25 cellular contexts compared by ENCODE assay signal in genomic region chr4:77264826-77265225, GRCh38.
A peak's percentile ranks its signal among the peaks of the same experiment; 100 is the strongest.
DNase-seq lines count a peak whose midpoint lies in the region; ATAC-seq, FAIRE-seq and TF ChIP-seq lines count a peak whose summit lies in the region.
"Had no signal": no experiment of that assay in that cellular context is flagged by ENCODE, and none has a peak within 500 bp of the region (broad histone marks: within the 10 kb centered on the region; RNA-seq: fewer than 3 reads in every experiment).

No MANE protein-coding gene starts in this region.

- H4K20me1 ChIP-seq in HepG2 (ENCODE audit: insufficient read depth, low read length) (no peaks in the 10 kb centered on the region), PC-3 (ENCODE audit: low read length) (no peaks in the 10 kb centered on the region)

- TF ChIP-seq EP300 in HepG2 (IDR thresholded peaks at IDR 0.05; ENCODE audit: low read depth in 2 of 2, low read length in 2 of 2) (no peak), HepG2 (CRISPR knock-in tag; IDR thresholded peaks at IDR 0.05; ENCODE audit: borderline replicate concordance) (no peak)

- H3K9me2 ChIP-seq in PC-3 (replicated peaks; ENCODE audit: low read length), result no peaks in the 10 kb centered on the region

- H3K4me1 Mint-ChIP-seq in osteocyte (ENCODE audit: unreplicated experiment), result no peaks in the 10 kb centered on the region
- H3K4me1 Mint-ChIP-seq: CD8-positive, alpha-beta memory T cell; IgD-negative memory B cell; T-cell had no signal

- TF ChIP-seq CTCF in HepG2 (CRISPR knock-in tag; IDR thresholded peaks at IDR 0.05), result no peak
- no peak for TF ChIP-seq CTCF in right lobe of liver (IDR thresholded peaks at IDR 0.05)
- TF ChIP-seq CTCF in PC-3 (conservative IDR thresholded peaks at IDR 0.05; ENCODE audit: low read depth, low read length), result no peak
- no peak for TF ChIP-seq CTCF in osteocyte (IDR thresholded peaks at IDR 0.05)

- intact Hi-C loops in HepG2 (cut with micrococcal nuclease; ENCODE audit: unreplicated experiment) (no loop called here), right lobe of liver (cut with DNase I) (no loop called here), PC-3 (cut with micrococcal nuclease) (no loop called here)

- no peak overlapping the region for H2AFZ ChIP-seq in HepG2 (ENCODE audit: low read length)
- no peak overlapping the region for H2AFZ ChIP-seq in PC-3 (ENCODE audit: low read length)

- POLR2A ChIA-PET in HepG2 (lab: Yijun Ruan, JAX), result no interaction called here
- POLR2A ChIA-PET in PC-3 (lab: Charles Lee; ENCODE audit: unreplicated experiment), result no interaction called here

- H3K9me3 Mint-ChIP-seq in osteocyte (ENCODE audit: unreplicated experiment), result peaks cover 11% of the 10 kb centered on the region

- no peak for FAIRE-seq in HepG2 (lab: Jason Lieb, UNC)
- FAIRE-seq: GM12878 had no signal

- in situ Hi-C loops in HepG2 (cut with HindIII; ENCODE audit: extremely low pct_ligation_motif_present, low pct_unique_long_range_greater_than_20kb), result no loop called here

- no peaks in the 10 kb centered on the region for H3K4me1 ChIP-seq in HepG2 (ENCODE audit: insufficient read depth, low read length)
- no peaks in the 10 kb centered on the region for H3K4me1 ChIP-seq in right lobe of liver
- peaks cover 7% of the 10 kb centered on the region; the same call in 1 of the 2 replicates for H3K4me1 ChIP-seq in PC-3 (ENCODE audit: insufficient read depth, low read length)
- H3K4me1 ChIP-seq in effector memory CD4-positive, alpha-beta T cell (ENCODE audit: control insufficient read depth, insufficient read depth, low read length, poor library complexity, severe bottlenecking), result no peaks in the 10 kb centered on the region

- WGBS in HepG2 (ENCODE audit: low lambda C conversion rate), result 0% methylated on average over 2 of the region's 2 CpGs
- WGBS in right lobe of liver (ENCODE audit: insufficient coverage, low coverage, low lambda C conversion rate, missing lambda C conversion rate), result 37% methylated on average over 2 of the region's 2 CpGs

- H3K4me3 ChIP-seq in HepG2 (replicated peaks in 1 of 3; ENCODE audit: insufficient read depth in 1 of 3, low read depth in 2 of 3, low read length in 3 of 3) (no peak overlapping the region), right lobe of liver (no peak overlapping the region), PC-3 (ENCODE audit: low read length) (no peak overlapping the region)
- H3K4me3 ChIP-seq in effector memory CD4-positive, alpha-beta T cell (ENCODE audit: insufficient read depth, low read depth, low read length, poor library complexity, severe bottlenecking), result no peak overlapping the region
- H3K4me3 ChIP-seq: GM12878 had no signal

- H3K27ac ChIP-seq in HepG2 (ENCODE audit: extremely low read length, insufficient read depth, low read length), result no peak overlapping the region
- no peak overlapping the region for H3K27ac ChIP-seq in right lobe of liver
- H3K27ac ChIP-seq in PC-3 (ENCODE audit: low read length), result no peak overlapping the region
- no peak overlapping the region for H3K27ac ChIP-seq in effector memory CD4-positive, alpha-beta T cell (ENCODE audit: insufficient read depth, low read length, poor library complexity, severe bottlenecking)
- H3K27ac ChIP-seq: C4-2B had no signal

- H3F3A ChIP-seq in PC-3 (ENCODE audit: low read length, unreplicated experiment), result no peaks in the 10 kb centered on the region

- DNase-seq in HepG2 (ENCODE audit: low spot score) (no peak), right lobe of liver (no peak), PC-3 (peak; percentile 48), osteocyte (ENCODE audit: extremely low spot score, unreplicated experiment) (no peak)
- DNase-seq in effector memory CD4-positive, alpha-beta T cell, result no peak
- DNase-seq: CD8-positive, alpha-beta memory T cell; DMS53; GOT3; HCEC 1CT; Kasumi-1; MM.1S; NCI-H1092; NCI-H1436 treated with DMSO at 0.1 percent for 48 hours; NCI-H1930; NCI-H2227 treated with DMSO at 0.1 percent for 48 hours; NCI-H510A; NCI-H748 treated with DMSO at 0.1 percent for 48 hours; T-cell had no signal

- H3K79me2 ChIP-seq in HepG2 (ENCODE audit: insufficient read depth, low read length), result no peaks in the 10 kb centered on the region
- H3K79me2 ChIP-seq in PC-3 (ENCODE audit: low read length), result no peaks in the 10 kb centered on the region

- H3K4me2 ChIP-seq in HepG2 (ENCODE audit: low read depth, low read length), result no peak overlapping the region
- no peak overlapping the region for H3K4me2 ChIP-seq in PC-3 (ENCODE audit: low read length)

- BruUV-seq in HepG2 (replicated peaks; lab: Mats Ljungman, UMichigan), result no TSS peak
- BruUV-seq in PC-3 (replicated peaks; lab: Mats Ljungman, UMichigan), result no TSS peak

- TF ChIP-seq POLR2A in HepG2 (IDR thresholded peaks at IDR 0.05; ENCODE audit: insufficient read depth in 1 of 2, low read depth in 2 of 2, low read length in 2 of 2) (no peak), right lobe of liver (IDR thresholded peaks at IDR 0.05) (no peak)

- H3K27me3 ChIP-seq in HepG2 (ENCODE audit: control insufficient read depth in 1 of 2, insufficient read depth in 2 of 2, low read length in 2 of 2) (no peaks in the 10 kb centered on the region), right lobe of liver (no peaks in the 10 kb centered on the region), PC-3 (ENCODE audit: low read length) (no peaks in the 10 kb centered on the region)
- H3K27me3 ChIP-seq in effector memory CD4-positive, alpha-beta T cell (replicated peaks; ENCODE audit: control insufficient read depth, insufficient read depth, low read length, poor library complexity, severe bottlenecking), result no peaks in the 10 kb centered on the region

- ATAC-seq in HepG2, result no peak
- ATAC-seq in right lobe of liver, result no peak
- ATAC-seq in PC-3, result no peak
- ATAC-seq in esophagus mucosa, result peak; percentile 32
- ATAC-seq in GM18873 (IDR thresholded peaks at IDR 0.05; ENCODE audit: low FRiP score, unreplicated experiment), result no peak
- ATAC-seq in HG02623 (IDR thresholded peaks at IDR 0.05; ENCODE audit: unreplicated experiment), result no peak
- ATAC-seq: GM12878, Panc1, T-cell had no signal

- H3K27me3 Mint-ChIP-seq in osteocyte (ENCODE audit: unreplicated experiment), result no peaks in the 10 kb centered on the region

- H3K27ac Mint-ChIP-seq in osteocyte (ENCODE audit: unreplicated experiment), result no peak overlapping the region
- H3K27ac Mint-ChIP-seq: CD8-positive, alpha-beta memory T cell; IgD-negative memory B cell; T-cell had no signal

- H3K9ac ChIP-seq in HepG2 (ENCODE audit: insufficient read depth, low read depth, low read length) (no peak overlapping the region), PC-3 (ENCODE audit: low read length) (no peak overlapping the region)

- no peak overlapping the region for H3K4me3 Mint-ChIP-seq in osteocyte (ENCODE audit: unreplicated experiment)
- H3K4me3 Mint-ChIP-seq: CD8-positive, alpha-beta memory T cell; IgD-negative memory B cell; T-cell had no signal

- TF ChIP-seq RAD21 in HepG2 (CRISPR knock-in tag; IDR thresholded peaks at IDR 0.05), result no peak

- peaks cover 5% of the 10 kb centered on the region; the same call in 1 of the 2 replicates for H3K9me3 ChIP-seq in HepG2 (ENCODE audit: low read length)
- H3K9me3 ChIP-seq in right lobe of liver, result no peaks in the 10 kb centered on the region
- H3K9me3 ChIP-seq in PC-3 (ENCODE audit: low read length), result no peaks in the 10 kb centered on the region
- no peaks in the 10 kb centered on the region for H3K9me3 ChIP-seq in effector memory CD4-positive, alpha-beta T cell (ENCODE audit: control insufficient read depth, low read length)

- CTCF ChIA-PET in HepG2 (lab: Yijun Ruan, JAX; ENCODE audit: low intra/inter-chr PET ratio, low total read pairs), result no interaction called here
- CTCF ChIA-PET in PC-3 (lab: Charles Lee), result no interaction called here

- H3K36me3 ChIP-seq in HepG2 (replicated peaks in 1 of 2; ENCODE audit: control insufficient read depth in 1 of 2, insufficient read depth in 2 of 2, low read length in 2 of 2) (no peaks in the 10 kb centered on the region), right lobe of liver (no peaks in the 10 kb centered on the region), PC-3 (ENCODE audit: low read depth, low read length) (no peaks in the 10 kb centered on the region)
- no peaks in the 10 kb centered on the region for H3K36me3 ChIP-seq in effector memory CD4-positive, alpha-beta T cell (ENCODE audit: control insufficient read depth, insufficient read depth, low read length)

- H3K36me3 Mint-ChIP-seq in osteocyte (ENCODE audit: unreplicated experiment), result no peaks in the 10 kb centered on the region
- H3K36me3 Mint-ChIP-seq: T-cell had no signal

TF ChIP-seq in HepG2, 621 proteins besides CTCF, POLR2A, EP300 and RAD21:
- TF ChIP-seq RAD51 (IDR thresholded peaks at IDR 0.05; ENCODE audit: borderline replicate concordance) (peak; percentile 46; the same call in 1 of the 2 replicates), TOE1 (CRISPR knock-in tag; IDR thresholded peaks at IDR 0.05) (no peak), ZBED4 (CRISPR knock-in tag; IDR thresholded peaks at IDR 0.05; ENCODE audit: borderline replicate concordance) (no peak)
